16 cellular contexts compared by ENCODE assay signal in the genomic region with DNA sequence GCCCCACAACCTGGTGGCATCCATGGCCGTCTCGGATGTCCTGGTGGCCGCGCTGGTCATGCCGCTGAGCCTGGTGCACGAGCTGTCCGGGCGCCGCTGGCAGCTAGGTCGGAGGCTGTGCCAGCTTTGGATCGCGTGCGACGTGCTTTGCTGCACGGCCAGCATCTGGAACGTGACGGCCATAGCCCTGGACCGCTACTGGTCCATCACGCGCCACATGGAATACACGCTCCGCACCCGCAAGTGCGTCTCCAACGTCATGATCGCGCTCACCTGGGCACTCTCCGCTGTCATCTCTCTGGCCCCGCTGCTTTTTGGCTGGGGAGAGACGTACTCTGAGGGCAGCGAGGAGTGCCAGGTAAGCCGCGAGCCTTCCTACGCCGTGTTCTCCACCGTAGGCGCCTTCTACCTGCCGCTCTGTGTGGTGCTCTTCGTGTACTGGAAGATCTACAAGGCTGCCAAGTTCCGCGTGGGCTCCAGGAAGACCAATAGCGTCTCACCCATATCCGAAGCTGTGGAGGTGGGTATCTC. TPM values are rescaled to one million over a fixed set of nuclear protein-coding genes. Genes with fewer than 3 reads are reported as not detected.
DNase-seq lines count a peak whose midpoint lies in the region; TF ChIP-seq lines count a peak whose summit lies in the region.
"Had no signal": no experiment of that assay in that cellular context is flagged by ENCODE, and none has a peak within 500 bp of the region (broad histone marks: within the 10 kb centered on the region; RNA-seq: fewer than 3 reads in every experiment).

No MANE protein-coding gene starts in this region.

- no peak overlapping the region for H3K56ac ChIP-seq in H9 (ENCODE audit: insufficient read length, low read depth, low read length)

- H3K4me1 Mint-ChIP-seq in H9 (peaks cover 2 to 8% of the 10 kb centered on the region in 2 experiments; a peak in 3 of 4 replicates), chondrocyte (ENCODE audit: low read depth) (no peaks in the 10 kb centered on the region)
- no peaks in the 10 kb centered on the region for H3K4me1 Mint-ChIP-seq in activated CD4-positive, alpha-beta memory T cell treated with anti-CD3 and anti-CD28 coated beads, Interleukin-2, amount 10 ng/mL, durations not matched to agents 7 days and 5 days

- no CpG with 5 or more reads among the region's 43 CpGs for WGBS in H9 (ENCODE audit: extremely low coverage, insufficient read length, low lambda C conversion rate)

- H2AK5ac ChIP-seq in H9 (ENCODE audit: insufficient read length, low read length) = no peak overlapping the region

- H3K36me3 Mint-ChIP-seq in H9 (ENCODE audit: insufficient read depth in 1 of 3, low read depth in 3 of 3) (no peaks in the 10 kb centered on the region), chondrocyte (ENCODE audit: low read depth) (no peaks in the 10 kb centered on the region)
- no peaks in the 10 kb centered on the region for H3K36me3 Mint-ChIP-seq in activated CD4-positive, alpha-beta memory T cell treated with anti-CD3 and anti-CD28 coated beads, Interleukin-2, amount 10 ng/mL, durations not matched to agents 7 days and 5 days (ENCODE audit: low read depth)

- H3K23ac ChIP-seq in H9 (ENCODE audit: insufficient read length, low read depth, low read length) = no peak overlapping the region

- H3K27me3 Mint-ChIP-seq in H9 (ENCODE audit: low read depth) (peaks cover 51% of the 10 kb centered on the region), chondrocyte (ENCODE audit: low read depth) (no peaks in the 10 kb centered on the region)
- H3K27me3 Mint-ChIP-seq in activated CD4-positive, alpha-beta memory T cell treated with anti-CD3 and anti-CD28 coated beads, Interleukin-2, amount 10 ng/mL, durations not matched to agents 7 days and 5 days = peaks cover 16% of the 10 kb centered on the region

- H3K79me1 ChIP-seq in H9 (ENCODE audit: insufficient read depth, low read depth, low read length, poor library complexity, severe bottlenecking) = no peaks in the 10 kb centered on the region

- no peak overlapping the region for H4K5ac ChIP-seq in H9 (ENCODE audit: insufficient read length, low read depth, low read length)

- no peak overlapping the region for H2BK120ac ChIP-seq in H9 (ENCODE audit: low read depth, low read length, poor library complexity, severe bottlenecking)

- H4K8ac ChIP-seq in H9 (replicated peaks; ENCODE audit: insufficient read length, low read depth, low read length) = no peak overlapping the region

- H3K9me3 Mint-ChIP-seq in H9 = no peaks in the 10 kb centered on the region
- no peaks in the 10 kb centered on the region for H3K9me3 Mint-ChIP-seq in chondrocyte (ENCODE audit: low read depth)
- no peaks in the 10 kb centered on the region for H3K9me3 Mint-ChIP-seq in activated CD4-positive, alpha-beta memory T cell treated with anti-CD3 and anti-CD28 coated beads, Interleukin-2, amount 10 ng/mL, durations not matched to agents 7 days and 5 days

- H3K4me3 Mint-ChIP-seq in H9 (peak overlapping the region in 1 of 2 experiments; percentile 72; a peak in 4 of 5 replicates), chondrocyte (ENCODE audit: unreplicated experiment) (no peak overlapping the region)
- H3K4me3 Mint-ChIP-seq in activated CD4-positive, alpha-beta memory T cell treated with anti-CD3 and anti-CD28 coated beads, Interleukin-2, amount 10 ng/mL, durations not matched to agents 7 days and 5 days = no peak overlapping the region

- H2BK15ac ChIP-seq in H9 (ENCODE audit: low read depth, low read length) = no peak overlapping the region

- H3K9ac ChIP-seq in H9 (ENCODE audit: extremely low read depth, insufficient read length, low read length) = no peak overlapping the region

- POLR2A ChIA-PET in activated CD4-positive, alpha-beta memory T cell treated with anti-CD3 and anti-CD28 coated beads, Interleukin-2, amount 10 ng/mL, durations not matched to agents 7 days and 5 days (lab: Charles Lee) = no interaction called here

- CTCF ChIA-PET in activated CD4-positive, alpha-beta memory T cell treated with anti-CD3 and anti-CD28 coated beads, Interleukin-2, amount 10 ng/mL, durations not matched to agents 7 days and 5 days (lab: Charles Lee) = no interaction called here

- no peak overlapping the region for H4K91ac ChIP-seq in H9 (ENCODE audit: insufficient read length, low read depth, low read length)

- peaks cover 8% of the 10 kb centered on the region for H3K23me2 ChIP-seq in H9 (ENCODE audit: insufficient read length, low read depth, low read length, poor library complexity, severe bottlenecking)

- no peak overlapping the region for H2BK20ac ChIP-seq in H9 (ENCODE audit: low read depth, low read length, poor library complexity, severe bottlenecking)

- H3K27me3 ChIP-seq in H9 (ENCODE audit: insufficient read depth, low read length) = peaks cover 13% of the 10 kb centered on the region; the same call in 1 of the 2 replicates
- H3K27me3 ChIP-seq: MG63 had no signal

- no peak overlapping the region for H3K4ac ChIP-seq in H9 (ENCODE audit: low read depth, low read length)

- no peaks in the 10 kb centered on the region for H3K9me3 ChIP-seq in H9 (ENCODE audit: control insufficient read depth, low read depth, low read length)

- peak overlapping the region; percentile 67 for H3K4me2 ChIP-seq in H9 (ENCODE audit: insufficient read depth, insufficient read length, low read length)

- no peaks in the 10 kb centered on the region for H4K20me1 ChIP-seq in H9 (ENCODE audit: control insufficient read depth, insufficient read depth, insufficient read length)

- DNase-seq in H9 (no peak), caudate nucleus (lab: John Stamatoyannopoulos, UW) (peak in 48 of 61 donors; percentile 7 to 87 (median 45)), inferior parietal cortex (ENCODE audit: extremely low spot score) (peak; percentile 25), retina (peak; percentile 53), chondrocyte (ENCODE audit: low spot score) (no peak), NCI-H146 (lab: John Stamatoyannopoulos, UW) (no peak)
- no peak for DNase-seq in activated CD4-positive, alpha-beta memory T cell treated with anti-CD3 and anti-CD28 coated beads, Interleukin-2, amount 10 ng/mL, durations not matched to agents 7 days and 5 days
- DNase-seq: ACHN, AML-193, DMS153, MG63, NCI-H1105 treated with DMSO at 0.1 percent for 48 hours, NCI-H187, NCI-H226, NCI-H524 treated with DMSO at 0.1 percent for 48 hours had no signal

- no peak overlapping the region for H2BK5ac ChIP-seq in H9 (ENCODE audit: insufficient read length, low read length)

- TF ChIP-seq CTCF in H9 (conservative IDR thresholded peaks at IDR 0.05) (no peak), chondrocyte (IDR thresholded peaks at IDR 0.05) (no peak)

- no peak overlapping the region; the same call in 1 of the 2 replicates for H3K14ac ChIP-seq in H9 (ENCODE audit: insufficient read depth, low read length)

- H3K4me1 ChIP-seq in H9 (ENCODE audit: insufficient read depth, low read length) = no peaks in the 10 kb centered on the region

- no peak overlapping the region for H2BK12ac ChIP-seq in H9 (ENCODE audit: insufficient read length, low read depth, low read length)

- no peak overlapping the region for H3T11ph ChIP-seq in H9 (ENCODE audit: low read length)

- H3K27ac Mint-ChIP-seq in H9 (no peak overlapping the region; a peak in 1 of 7 replicates), chondrocyte (ENCODE audit: unreplicated experiment) (no peak overlapping the region)
- no peak overlapping the region for H3K27ac Mint-ChIP-seq in activated CD4-positive, alpha-beta memory T cell treated with anti-CD3 and anti-CD28 coated beads, Interleukin-2, amount 10 ng/mL, durations not matched to agents 7 days and 5 days

- H3K18ac ChIP-seq in H9 (ENCODE audit: insufficient read length, low read depth, low read length) = no peak overlapping the region

- H3K79me2 ChIP-seq in H9 (ENCODE audit: insufficient read depth, low read length) = no peaks in the 10 kb centered on the region

- no peak overlapping the region for H2AFZ ChIP-seq in H9 (ENCODE audit: low read length)

- no peak overlapping the region for H3K27ac ChIP-seq in H9 (ENCODE audit: insufficient read length, low read depth, low read length)
- H3K27ac ChIP-seq in caudate nucleus (ENCODE audit: low read depth, low read length) = peak overlapping the region; percentile 74

RNA-seq across cellular contexts. Expression of gene HTR5A, which starts 1.1 kb away (rescaled TPM):
- not detected in 2 replicates for total RNA-seq in H9 (2021)
- not detected in 3 replicates for total RNA-seq in chondrocyte
- not detected for total RNA-seq in activated CD4-positive, alpha-beta memory T cell treated with anti-CD3 and anti-CD28 coated beads, Interleukin-2, amount 10 ng/mL, durations not matched to agents 7 days and 5 days
- total RNA-seq: H4 had no signal

Comparison
In these comparisons a context has a peak if more than half of its experiments do, and no peak if none do; other contexts are left out.
1. DNase-seq: peak in caudate nucleus (48 of 61), inferior parietal cortex (single experiment) and retina (single experiment); none in H9 (single experiment), chondrocyte (single experiment), NCI-H146 (single experiment) and activated CD4-positive, alpha-beta memory T cell treated with anti-CD3 and anti-CD28 coated beads, Interleukin-2, amount 10 ng/mL, durations not matched to agents 7 days and 5 days (single experiment).